8 cellular contexts compared by ENCODE assay signal in genomic region chr2:101518470-101519172, GRCh38. TPM values are rescaled to one million over a fixed set of nuclear protein-coding genes. Genes with fewer than 3 reads are reported as not detected.
DNase-seq lines count a peak whose midpoint lies in the region; ATAC-seq and TF ChIP-seq lines count a peak whose summit lies in the region.

No MANE protein-coding gene starts in this region.

- H3K4me1 ChIP-seq in A673 (ENCODE audit: insufficient read depth, low read length, poor library complexity, severe bottlenecking) (peaks cover 3% of the 10 kb centered on the region), HAP-1 (no peaks in the 10 kb centered on the region), prostate gland (replicated peaks) (no peaks in the 10 kb centered on the region)

- DNase-seq in A673 (ENCODE audit: low spot score) (peak; percentile 60), HAP-1 (ENCODE audit: low spot score in 2 of 2) (peak; percentile 34 to 59), SK-N-DZ (ENCODE audit: low spot score) (peak; percentile 22), glomerular visceral epithelial cell (ENCODE audit: extremely low spot score) (peak; percentile 57), prostate gland (ENCODE audit: low spot score) (peak; percentile 43)
- DNase-seq in stimulated activated CD4-positive, alpha-beta T cell treated with anti-CD3 and anti-CD28 coated beads, Interleukin-4, amount 100 ng/mL, for 1 hour: no peak
- no peak for DNase-seq in activated T-cell treated with anti-CD3 and anti-CD28 coated beads, Interleukin-2, amount 50 U/mL, for 48 hours

- WGBS in prostate gland: 28% methylated on average over 17 of the region's 17 CpGs

- CTCF ChIA-PET in A673 (lab: Charles Lee): no interaction called here

- in situ Hi-C loops in HAP-1 (cut with MboI; ENCODE audit: low sequenced_read_pairs): no loop called here

- H3K27me3 ChIP-seq in A673 (replicated peaks; ENCODE audit: insufficient read depth, low read depth, low read length, poor library complexity) (no peaks in the 10 kb centered on the region), HAP-1 (ENCODE audit: low read depth) (peaks cover 5% of the 10 kb centered on the region), prostate gland (replicated peaks; ENCODE audit: insufficient read depth) (no peaks in the 10 kb centered on the region)

- TF ChIP-seq CTCF in A673 (conservative IDR thresholded peaks at IDR 0.05; ENCODE audit: low read depth, low read length) (peak; percentile 56), prostate gland (IDR thresholded peaks at IDR 0.05) (peak; percentile 22 to 38 (median 33))

- POLR2A ChIA-PET in A673 (lab: Charles Lee; ENCODE audit: low non-redundant PET): no interaction called here

- no peak for ATAC-seq in HG02970 (IDR thresholded peaks at IDR 0.05; ENCODE audit: low FRiP score, unreplicated experiment)

- no peaks in the 10 kb centered on the region for H3K9me3 ChIP-seq in A673 (ENCODE audit: low read depth, low read length, poor library complexity, severe bottlenecking)
- no peaks in the 10 kb centered on the region for H3K9me3 ChIP-seq in HAP-1
- H3K9me3 ChIP-seq in prostate gland: no peaks in the 10 kb centered on the region

- TF ChIP-seq POLR2A in prostate gland (IDR thresholded peaks at IDR 0.05): no peak

- intact Hi-C loops in A673 (cut with micrococcal nuclease; ENCODE audit: unreplicated experiment): loop anchor here (5.0 kb wide), 1 partner anchor 314 kb away; no protein-coding TSS in a partner anchor
- intact Hi-C loops in prostate gland (cut with DNase I): loop anchor here (1.0 to 10.0 kb wide), 3 partner anchors 96 to 313 kb away; partner anchors contain the start of gene MAP4K4

- BruUV-seq in A673 (replicated peaks; lab: Mats Ljungman, UMichigan): no TSS peak

- no peak overlapping the region for H3K4me3 ChIP-seq in A673 (ENCODE audit: low read depth, low read length, poor library complexity, severe bottlenecking)
- H3K4me3 ChIP-seq in HAP-1: no peak overlapping the region
- H3K4me3 ChIP-seq in prostate gland: no peak overlapping the region

- H3K36me3 ChIP-seq in A673 (ENCODE audit: insufficient read depth, low read length, poor library complexity, severe bottlenecking) (no peaks in the 10 kb centered on the region), HAP-1 (replicated peaks) (no peaks in the 10 kb centered on the region), prostate gland (no peaks in the 10 kb centered on the region)

- H3K27ac ChIP-seq in A673 (ENCODE audit: low read depth, low read length, poor library complexity, severe bottlenecking): no peak overlapping the region
- no peak overlapping the region for H3K27ac ChIP-seq in prostate gland

RNA-seq across cellular contexts. Expression of gene RFX8, which starts 43.7 kb away (rescaled TPM):
- total RNA-seq in A673 (2021): not detected in 2 replicates
- 0.36 TPM in 1 of 2 replicates, not detected in the other for polyA plus RNA-seq in SK-N-DZ (2014; cell fraction: cytosol; rRNA removed)
- polyA plus RNA-seq in SK-N-DZ (2014; cell fraction: nucleus; rRNA removed): 0.22 and 0.65 TPM in 2 replicates
- total RNA-seq in prostate gland: under 1 TPM in 1 of 2 donors, not detected in 1; 0.97 TPM

Comparison
In these comparisons a context has a peak if more than half of its experiments do, and no peak if none do; other contexts are left out.
1. DNase-seq: peak in A673 (single experiment), HAP-1 (2 of 2), SK-N-DZ (single experiment), glomerular visceral epithelial cell (single experiment) and prostate gland (single experiment); none in stimulated activated CD4-positive, alpha-beta T cell treated with anti-CD3 and anti-CD28 coated beads, Interleukin-4, amount 100 ng/mL, for 1 hour (single experiment) and activated T-cell treated with anti-CD3 and anti-CD28 coated beads, Interleukin-2, amount 50 U/mL, for 48 hours (0 of 2).